18 cellular contexts compared by ENCODE assay signal in genomic region chr19:23776507-23777205, GRCh38.
"Had no signal": no experiment of that assay in that cellular context is flagged by ENCODE, and none has a peak within 500 bp of the region (broad histone marks: within the 10 kb centered on the region; RNA-seq: fewer than 3 reads in every experiment).

No MANE protein-coding gene starts in this region.

- H3K4me3 Mint-ChIP-seq: activated CD8-positive, alpha-beta memory T cell treated with anti-CD3 and anti-CD28 coated beads, Interleukin-2, amount 10 ng/mL, durations not matched to agents 7 days and 5 days; activated naive CD8-positive, alpha-beta T cell; effector memory CD8-positive, alpha-beta T cell; T-helper 1 cell treated with Interleukin-12 subunit alpha and Interleukin-12 subunit beta and Interleukin-4 antibody, amounts not matched to agents 30 μg/mL and 1 μg/mL, for 36 hours had no signal

- DNase-seq: activated CD4-positive, alpha-beta T cell treated with anti-CD3 and anti-CD28 coated beads for 1 hour; activated CD4-positive, alpha-beta T cell treated with anti-CD3 and anti-CD28 coated beads, Interleukin-2, amount 50 U/mL, for 4 hours; activated CD8-positive, alpha-beta memory T cell treated with anti-CD3 and anti-CD28 coated beads, Interleukin-2, amount 10 ng/mL, durations not matched to agents 7 days and 5 days; activated effector memory CD4-positive, alpha-beta T cell treated with anti-CD3 and anti-CD28 coated beads, Interleukin-2, amount 50 U/mL, for 16 hours; activated T-cell treated with anti-CD3 and anti-CD28 coated beads, Interleukin-2, amount 50 U/mL, for 1 hour; body of pancreas; effector memory CD8-positive, alpha-beta T cell; gastrocnemius medialis; kidney; midbrain; occipital lobe; stimulated activated CD4-positive, alpha-beta T cell treated with anti-CD3 and anti-CD28 coated beads, Interleukin-12 subunit alpha, Interleukin-12 subunit beta, amount 100 ng/mL, for 4 hours; stimulated activated CD4-positive, alpha-beta T cell treated with anti-CD3 and anti-CD28 coated beads, Interleukin-1b, Interleukin-23, amount 100 ng/mL, for 48 hours; stimulated activated CD8-positive, alpha-beta memory T cell treated with anti-CD3 and anti-CD28 coated beads, Interleukin-4, amount 100 ng/mL, for 48 hours; substantia nigra had no signal

- H3K9me3 Mint-ChIP-seq: effector memory CD8-positive, alpha-beta T cell had no signal

- H3K27ac Mint-ChIP-seq: activated CD8-positive, alpha-beta memory T cell treated with anti-CD3 and anti-CD28 coated beads, Interleukin-2, amount 10 ng/mL, durations not matched to agents 7 days and 5 days; activated naive CD8-positive, alpha-beta T cell; T-helper 1 cell treated with Interleukin-12 subunit alpha and Interleukin-12 subunit beta and Interleukin-4 antibody, amounts not matched to agents 30 μg/mL and 1 μg/mL, for 36 hours had no signal

- ATAC-seq: activated CD8-positive, alpha-beta memory T cell treated with anti-CD3 and anti-CD28 coated beads, Interleukin-2, amount 10 ng/mL, durations not matched to agents 7 days and 5 days; body of pancreas; effector memory CD8-positive, alpha-beta T cell; gastrocnemius medialis; left lobe of liver had no signal

- H3K27me3 Mint-ChIP-seq: activated CD8-positive, alpha-beta memory T cell treated with anti-CD3 and anti-CD28 coated beads, Interleukin-2, amount 10 ng/mL, durations not matched to agents 7 days and 5 days; activated naive CD8-positive, alpha-beta T cell; effector memory CD8-positive, alpha-beta T cell had no signal
